Comparison of ENCODE assay signal across 8 cellular contexts in genomic region chr10:98268694-98269386, GRCh38. TPM values are rescaled to one million over a fixed set of nuclear protein-coding genes. Genes with fewer than 3 reads are reported as not detected.
DNase-seq lines count a peak whose midpoint lies in the region; ATAC-seq and TF ChIP-seq lines count a peak whose summit lies in the region.

No MANE protein-coding gene starts in this region.

- H3K27ac Mint-ChIP-seq in activated CD8-positive, alpha-beta memory T cell treated with anti-CD3 and anti-CD28 coated beads, Interleukin-2, amount 10 ng/mL, durations not matched to agents 7 days and 5 days, result no peak overlapping the region
- H3K27ac Mint-ChIP-seq in activated T-helper 2 cell treated with anti-CD3 and anti-CD28 coated beads, Interferon-gamma antibody, Interleukin-2, Interleukin-4, amounts not matched to agents 10 μg/mL and 5 μg/mL and 100 μg/mL, durations not matched to agents 14 hours and 24 hours and 36 hours, result no peak overlapping the region

- H3K27me3 ChIP-seq in transverse colon, result peaks cover 39% of the 10 kb centered on the region

- peak overlapping the region; percentile 19 for H3K4me3 Mint-ChIP-seq in activated CD8-positive, alpha-beta memory T cell treated with anti-CD3 and anti-CD28 coated beads, Interleukin-2, amount 10 ng/mL, durations not matched to agents 7 days and 5 days
- H3K4me3 Mint-ChIP-seq in activated T-helper 2 cell treated with anti-CD3 and anti-CD28 coated beads, Interferon-gamma antibody, Interleukin-2, Interleukin-4, amounts not matched to agents 10 μg/mL and 5 μg/mL and 100 μg/mL, durations not matched to agents 14 hours and 24 hours and 36 hours (ENCODE audit: low read depth), result peak overlapping the region; percentile 70

- 18 to 43% methylated on average over 2 to 10 of the region's 16 CpGs for WGBS in transverse colon (ENCODE audit: low coverage in 1 of 2), 2 donors

- TF ChIP-seq POLR2A in transverse colon (IDR thresholded peaks at IDR 0.05), result no peak

- no peak for TF ChIP-seq CTCF in transverse colon (IDR thresholded peaks at IDR 0.05)

- peaks cover 39% of the 10 kb centered on the region for H3K27me3 Mint-ChIP-seq in activated CD8-positive, alpha-beta memory T cell treated with anti-CD3 and anti-CD28 coated beads, Interleukin-2, amount 10 ng/mL, durations not matched to agents 7 days and 5 days
- H3K27me3 Mint-ChIP-seq in activated T-helper 2 cell treated with anti-CD3 and anti-CD28 coated beads, Interferon-gamma antibody, Interleukin-2, Interleukin-4, amounts not matched to agents 10 μg/mL and 5 μg/mL and 100 μg/mL, durations not matched to agents 14 hours and 24 hours and 36 hours (ENCODE audit: low read depth), result peaks cover 54% of the 10 kb centered on the region

- H3K4me1 Mint-ChIP-seq in activated CD8-positive, alpha-beta memory T cell treated with anti-CD3 and anti-CD28 coated beads, Interleukin-2, amount 10 ng/mL, durations not matched to agents 7 days and 5 days, result no peaks in the 10 kb centered on the region
- H3K4me1 Mint-ChIP-seq in activated T-helper 2 cell treated with anti-CD3 and anti-CD28 coated beads, Interferon-gamma antibody, Interleukin-2, Interleukin-4, amounts not matched to agents 10 μg/mL and 5 μg/mL and 100 μg/mL, durations not matched to agents 14 hours and 24 hours and 36 hours (ENCODE audit: low read depth), result no peaks in the 10 kb centered on the region

- ATAC-seq in activated CD8-positive, alpha-beta memory T cell treated with anti-CD3 and anti-CD28 coated beads, Interleukin-2, amount 10 ng/mL, durations not matched to agents 7 days and 5 days, result no peak
- ATAC-seq in GM21717 (IDR thresholded peaks at IDR 0.05; ENCODE audit: unreplicated experiment), result no peak

- H3K27ac ChIP-seq in transverse colon, result peak overlapping the region; percentile 64 to 83 (median 80)

- in situ Hi-C loops in transverse colon (cut with MboI; ENCODE audit: low pct_ligation_motif_present in 1 of 4, low pct_unique_long_range_greater_than_20kb in 1 of 4, low sequenced_read_pairs in 3 of 4), result no loop called here

- CTCF ChIA-PET in activated CD8-positive, alpha-beta memory T cell treated with anti-CD3 and anti-CD28 coated beads, Interleukin-2, amount 10 ng/mL, durations not matched to agents 7 days and 5 days (lab: Charles Lee), result interaction anchor here (0.6 kb wide), 1 partner anchor 511 kb away, joined by 3 read pairs; no protein-coding TSS in a partner anchor

- H3K9me3 ChIP-seq in transverse colon, result no peaks in the 10 kb centered on the region

- H3K4me3 ChIP-seq in transverse colon, result peak overlapping the region; percentile 36 to 49 (median 40)

- TF ChIP-seq EP300 in transverse colon (IDR thresholded peaks at IDR 0.05; ENCODE audit: low read depth), result no peak

- no peaks in the 10 kb centered on the region for H3K36me3 Mint-ChIP-seq in activated CD8-positive, alpha-beta memory T cell treated with anti-CD3 and anti-CD28 coated beads, Interleukin-2, amount 10 ng/mL, durations not matched to agents 7 days and 5 days
- H3K36me3 Mint-ChIP-seq in activated T-helper 2 cell treated with anti-CD3 and anti-CD28 coated beads, Interferon-gamma antibody, Interleukin-2, Interleukin-4, amounts not matched to agents 10 μg/mL and 5 μg/mL and 100 μg/mL, durations not matched to agents 14 hours and 24 hours and 36 hours (ENCODE audit: low read depth), result no peaks in the 10 kb centered on the region

- H3K9me3 Mint-ChIP-seq in activated CD8-positive, alpha-beta memory T cell treated with anti-CD3 and anti-CD28 coated beads, Interleukin-2, amount 10 ng/mL, durations not matched to agents 7 days and 5 days (ENCODE audit: low read depth), result no peaks in the 10 kb centered on the region
- no peaks in the 10 kb centered on the region for H3K9me3 Mint-ChIP-seq in activated T-helper 2 cell treated with anti-CD3 and anti-CD28 coated beads, Interferon-gamma antibody, Interleukin-2, Interleukin-4, amounts not matched to agents 10 μg/mL and 5 μg/mL and 100 μg/mL, durations not matched to agents 14 hours and 24 hours and 36 hours

- H3K36me3 ChIP-seq in transverse colon, result no peaks in the 10 kb centered on the region

- peaks cover 0 to 26% (median 12%) of the 10 kb centered on the region in 4 donors for H3K4me1 ChIP-seq in transverse colon

- intact Hi-C loops in activated T-helper 2 cell treated with anti-CD3 and anti-CD28 coated beads, Interferon-gamma antibody, Interleukin-2, Interleukin-4, amounts not matched to agents 10 μg/mL and 5 μg/mL and 100 μg/mL, durations not matched to agents 14 hours and 24 hours and 36 hours (cut with micrococcal nuclease), result no loop called here
- intact Hi-C loops in transverse colon (cut with DNase I; ENCODE audit: low total_unique reads), result no loop called here

- DNase-seq in activated CD8-positive, alpha-beta memory T cell treated with anti-CD3 and anti-CD28 coated beads, Interleukin-2, amount 10 ng/mL, durations not matched to agents 7 days and 5 days, result peak; percentile 38
- no peak for DNase-seq in activated CD8-positive, alpha-beta memory T cell treated with anti-CD3 and anti-CD28 coated beads for 24 hours
- no peak for DNase-seq in activated T-helper 2 cell treated with anti-CD3 and anti-CD28 coated beads, Interferon-gamma antibody, Interleukin-2, Interleukin-4, amounts not matched to agents 10 μg/mL and 5 μg/mL and 100 μg/mL, durations not matched to agents 14 hours and 24 hours and 36 hours (ENCODE audit: low spot score)
- DNase-seq in kidney tubule cell (ENCODE audit: low spot score) (peak; percentile 38), transverse colon (no peak), NCI-H1694 (lab: John Stamatoyannopoulos, UW) (no peak), DMS79 (lab: John Stamatoyannopoulos, UW) (no peak)

RNA-seq across cellular contexts. Expression of gene LOXL4, which starts 0.8 kb away (rescaled TPM):
- total RNA-seq in activated CD8-positive, alpha-beta memory T cell treated with anti-CD3 and anti-CD28 coated beads, Interleukin-2, amount 10 ng/mL, durations not matched to agents 7 days and 5 days, result not detected
- total RNA-seq in activated T-helper 2 cell treated with anti-CD3 and anti-CD28 coated beads, Interferon-gamma antibody, Interleukin-2, Interleukin-4, amounts not matched to agents 10 μg/mL and 5 μg/mL and 100 μg/mL, durations not matched to agents 14 hours and 24 hours and 36 hours, result not detected in 2 replicates
- 1 to 10 TPM; 1.9 to 6.4 (median 2.8) TPM for total RNA-seq in transverse colon

Comparison
In these comparisons a context has a peak if more than half of its experiments do, and no peak if none do; other contexts are left out.
1. DNase-seq: peak in activated CD8-positive, alpha-beta memory T cell treated with anti-CD3 and anti-CD28 coated beads, Interleukin-2, amount 10 ng/mL, durations not matched to agents 7 days and 5 days (single experiment) and kidney tubule cell (single experiment); none in activated CD8-positive, alpha-beta memory T cell treated with anti-CD3 and anti-CD28 coated beads for 24 hours (single experiment), activated T-helper 2 cell treated with anti-CD3 and anti-CD28 coated beads, Interferon-gamma antibody, Interleukin-2, Interleukin-4, amounts not matched to agents 10 μg/mL and 5 μg/mL and 100 μg/mL, durations not matched to agents 14 hours and 24 hours and 36 hours (single experiment), transverse colon (single experiment), NCI-H1694 (single experiment) and DMS79 (single experiment).